ENCODE assay signal across 13 cellular contexts in genomic region chr19:14115761-14116160, GRCh38. TPM values are rescaled to one million over a fixed set of nuclear protein-coding genes. Genes with fewer than 3 reads are reported as not detected.
A peak's percentile ranks its signal among the peaks of the same experiment; 100 is the strongest.
DNase-seq lines count a peak whose midpoint lies in the region; ATAC-seq and TF ChIP-seq lines count a peak whose summit lies in the region.
"Had no signal": no experiment of that assay in that cellular context is flagged by ENCODE, and none has a peak within 500 bp of the region (broad histone marks: within the 10 kb centered on the region; RNA-seq: fewer than 3 reads in every experiment).

No MANE protein-coding gene starts in this region.

- WGBS in gastroesophageal sphincter (ENCODE audit: low coverage in 1 of 2), 2 donors = 60 to 72% methylated on average over 2 to 4 of the region's 5 CpGs

- H3K27me3 ChIP-seq in gastroesophageal sphincter = no peaks in the 10 kb centered on the region

- peak overlapping the region in 1 of 2 donors; percentile 96 for H3K4me3 ChIP-seq in gastroesophageal sphincter
- no peak overlapping the region for H3K4me3 ChIP-seq in skin epidermis

- no peak for TF ChIP-seq EP300 in gastroesophageal sphincter (IDR thresholded peaks at IDR 0.05)

- TF ChIP-seq POLR2A in gastroesophageal sphincter (IDR thresholded peaks at IDR 0.05) = no peak

- H3K36me3 ChIP-seq in gastroesophageal sphincter = no peaks in the 10 kb centered on the region

- H3K9me3 ChIP-seq in gastroesophageal sphincter = no peaks in the 10 kb centered on the region

- ATAC-seq in gastroesophageal sphincter (no peak), HG03378 (IDR thresholded peaks at IDR 0.05; ENCODE audit: unreplicated experiment) (no peak), GM19035 (IDR thresholded peaks at IDR 0.05; ENCODE audit: unreplicated experiment) (no peak), HG03097 (IDR thresholded peaks at IDR 0.05; ENCODE audit: low FRiP score, unreplicated experiment) (no peak)

- H3K27ac ChIP-seq in VCaP (peak overlapping the region; percentile 91; the same call in 1 of the 2 replicates), gastroesophageal sphincter (peak overlapping the region; percentile 85 to 99 (median 94)), skin epidermis (peak overlapping the region in 11 of 21 experiments; percentile 8 to 89 (median 77))

- peak; percentile 2 for DNase-seq in GM10266 (ENCODE audit: extremely low spot score)
- DNase-seq in kidney glomerular epithelial cell (lab: John Stamatoyannopoulos, UW) = no peak
- DNase-seq: amniotic stem cell, head of caudate nucleus, NCI-H1436, SW 1271, trophoblast cell had no signal

- TF ChIP-seq CTCF in GM10266 (IDR thresholded peaks at IDR 0.05; ENCODE audit: control insufficient read depth, insufficient read depth, low read depth, missing control alignments) = no peak
- TF ChIP-seq CTCF in VCaP (conservative IDR thresholded peaks at IDR 0.05) = no peak
- TF ChIP-seq CTCF in gastroesophageal sphincter (IDR thresholded peaks at IDR 0.05) = no peak

- H3K4me1 ChIP-seq in gastroesophageal sphincter = peaks cover 11 to 85% (median 62%) of the 10 kb centered on the region in 3 donors

RNA-seq across cellular contexts. Expression of gene PRKACA, which starts 1.8 kb away (rescaled TPM):
- total RNA-seq in gastroesophageal sphincter = 100 to 1,000 TPM in 1 of 4 donors, 10 to 100 TPM in 3; 62.3 to 138 (median 76.6) TPM

RNA-seq across cellular contexts. Expression of gene ASF1B, which starts 20.6 kb away (rescaled TPM):
- total RNA-seq in gastroesophageal sphincter = 1 to 10 TPM in 1 of 4 donors, not detected in 3; 1.2 TPM

RNA-seq across cellular contexts. Expression of gene SAMD1, which starts 25.2 kb away (rescaled TPM):
- 10 to 100 TPM; 21.9 to 61.3 (median 41.3) TPM for total RNA-seq in gastroesophageal sphincter

RNA-seq across cellular contexts. Expression of gene C19orf67, which starts 30.2 kb away (rescaled TPM):
- total RNA-seq in gastroesophageal sphincter = not detected

RNA-seq across cellular contexts. Expression of gene MISP3, which starts 43.2 kb away (rescaled TPM):
- 1 to 10 TPM; 2.7 to 9.5 (median 5.6) TPM for total RNA-seq in gastroesophageal sphincter
